ENCODE assay signal across 8 cellular contexts in genomic region chr19:36973021-36973843, GRCh38. TPM values are rescaled to one million over a fixed set of nuclear protein-coding genes. Genes with fewer than 3 reads are reported as not detected.
DNase-seq lines count a peak whose midpoint lies in the region; ATAC-seq and TF ChIP-seq lines count a peak whose summit lies in the region.

No MANE protein-coding gene starts in this region.

- peaks cover 8 to 29% of the 10 kb centered on the region in 2 donors for H3K36me3 Mint-ChIP-seq in activated T-cell treated with anti-CD3 and anti-CD28 coated beads, Interleukin-2, amount 50 U/mL, for 72 hours (ENCODE audit: insufficient read depth in 2 of 2)
- peaks cover 10 to 34% (median 29%) of the 10 kb centered on the region in 5 donors for H3K36me3 Mint-ChIP-seq in naive thymus-derived CD4-positive, alpha-beta T cell

- peaks cover 14% of the 10 kb centered on the region for H3K4me1 Mint-ChIP-seq in activated T-cell treated with anti-CD3 and anti-CD28 coated beads, Interleukin-2, amount 50 U/mL, for 72 hours (ENCODE audit: low read depth)
- H3K4me1 Mint-ChIP-seq in naive thymus-derived CD4-positive, alpha-beta T cell, result peaks cover 9 to 22% (median 13%) of the 10 kb centered on the region in 7 donors

- no peaks in the 10 kb centered on the region for H3K27me3 ChIP-seq in esophagus squamous epithelium
- H3K27me3 ChIP-seq in naive thymus-derived CD4-positive, alpha-beta T cell (ENCODE audit: control insufficient read depth in 2 of 2, insufficient read depth in 2 of 2, low read length in 2 of 2), result no peaks in the 10 kb centered on the region

- POLR2A ChIA-PET in naive thymus-derived CD4-positive, alpha-beta T cell (lab: Charles Lee), result interaction anchor here (0.8 to 1.3 kb wide), 4 partner anchors 57 to 244 kb away, joined by 3 to 4 read pairs (median 3); partner anchors contain the start of genes ZNF383, ZNF420 and ZNF568

- CTCF ChIA-PET in naive thymus-derived CD4-positive, alpha-beta T cell (lab: Charles Lee), result interaction anchor here (0.6 to 0.8 kb wide), 2 partner anchors 114 to 569 kb away, joined by 3 to 6 read pairs; no protein-coding TSS in a partner anchor

- H3K4me1 ChIP-seq in esophagus squamous epithelium, result peaks cover 0 to 20% (median 6%) of the 10 kb centered on the region in 3 donors
- peaks cover 5 to 15% of the 10 kb centered on the region in 2 donors for H3K4me1 ChIP-seq in naive thymus-derived CD4-positive, alpha-beta T cell (ENCODE audit: control insufficient read depth in 2 of 2, insufficient read depth in 2 of 2, low read length in 2 of 2)

- WGBS in esophagus squamous epithelium, 2 donors, result 5% methylated on average over 21 of the region's 56 CpGs; no CpG with 5 or more reads in 1 of the 2 donors

- peak overlapping the region; percentile 95 for H3K27ac Mint-ChIP-seq in activated T-cell treated with anti-CD3 and anti-CD28 coated beads, Interleukin-2, amount 50 U/mL, for 72 hours
- H3K27ac Mint-ChIP-seq in naive thymus-derived CD4-positive, alpha-beta T cell, result peak overlapping the region; percentile 83 to 97 (median 92)

- H3K9me3 Mint-ChIP-seq in activated T-cell treated with anti-CD3 and anti-CD28 coated beads, Interleukin-2, amount 50 U/mL, for 72 hours, result peaks cover 7 to 9% of the 10 kb centered on the region in 2 donors
- peaks cover 3 to 27% (median 8%) of the 10 kb centered on the region in 11 donors for H3K9me3 Mint-ChIP-seq in naive thymus-derived CD4-positive, alpha-beta T cell

- peaks cover 0 to 17% (median 0%) of the 10 kb centered on the region in 3 donors for H3K36me3 ChIP-seq in esophagus squamous epithelium
- H3K36me3 ChIP-seq in naive thymus-derived CD4-positive, alpha-beta T cell (ENCODE audit: control insufficient read depth in 2 of 3, insufficient read depth in 3 of 3, low read length in 3 of 3), result peaks cover 0 to 15% (median 0%) of the 10 kb centered on the region in 3 experiments

- H3K27ac ChIP-seq in esophagus squamous epithelium, result peak overlapping the region; percentile 66 to 88 (median 84)
- peak overlapping the region; percentile 75 for H3K27ac ChIP-seq in naive thymus-derived CD4-positive, alpha-beta T cell (ENCODE audit: low read depth, low read length)

- no peaks in the 10 kb centered on the region for H3K27me3 Mint-ChIP-seq in activated T-cell treated with anti-CD3 and anti-CD28 coated beads, Interleukin-2, amount 50 U/mL, for 72 hours (ENCODE audit: low read depth)
- no peaks in the 10 kb centered on the region for H3K27me3 Mint-ChIP-seq in naive thymus-derived CD4-positive, alpha-beta T cell

- intact Hi-C loops in esophagus squamous epithelium (cut with DNase I), result no loop called here
- intact Hi-C loops in naive thymus-derived CD4-positive, alpha-beta T cell (cut with micrococcal nuclease), result loop anchor here (1.0 to 5.0 kb wide), 20 partner anchors 57 to 806 kb away; partner anchors contain the start of genes ZNF345 (in 2 of the 2), ZNF420 (in 2 of the 2), ZNF540 (in 2 of the 2) and ZNF567 (in 2 of the 2)

- TF ChIP-seq CTCF in GM20000 (IDR thresholded peaks at IDR 0.05; ENCODE audit: extremely low read depth, missing control alignments), result peak; percentile 51
- TF ChIP-seq CTCF in esophagus squamous epithelium (IDR thresholded peaks at IDR 0.05), result peak; percentile 89 to 95 (median 91)

- H3K4me3 Mint-ChIP-seq in activated T-cell treated with anti-CD3 and anti-CD28 coated beads, Interleukin-2, amount 50 U/mL, for 72 hours, result peak overlapping the region; percentile 98 to 99
- H3K4me3 Mint-ChIP-seq in naive thymus-derived CD4-positive, alpha-beta T cell, result peak overlapping the region; percentile 92 to 99 (median 97)

- H3K9me3 ChIP-seq in esophagus squamous epithelium, result no peaks in the 10 kb centered on the region
- no peaks in the 10 kb centered on the region for H3K9me3 ChIP-seq in naive thymus-derived CD4-positive, alpha-beta T cell (ENCODE audit: control insufficient read depth in 2 of 3, low read length in 3 of 3)

- no peak for TF ChIP-seq POLR2A in esophagus squamous epithelium (IDR thresholded peaks at IDR 0.05)

- H3K4me3 ChIP-seq in esophagus squamous epithelium, result peak overlapping the region; percentile 60 to 70 (median 68)
- H3K4me3 ChIP-seq in naive thymus-derived CD4-positive, alpha-beta T cell (ENCODE audit: low read length), result peak overlapping the region; percentile 100

- DNase-seq in AG08395 (ENCODE audit: low spot score), result peak; percentile 88
- DNase-seq in GM20000 (ENCODE audit: low spot score), result peak; percentile 75
- DNase-seq in NCI-H345 (lab: John Stamatoyannopoulos, UW), result peak; percentile 52
- peak; percentile 83 to 84 for DNase-seq in activated T-cell treated with anti-CD3 and anti-CD28 coated beads, Interleukin-2, amount 50 U/mL, for 72 hours
- DNase-seq in esophagus squamous epithelium (lab: John Stamatoyannopoulos, UW), result peak; percentile 28
- DNase-seq in naive thymus-derived CD4-positive, alpha-beta T cell, result peak; percentile 56 to 84 (median 73)
- DNase-seq in stimulated activated naive CD4-positive, alpha-beta T cell (lab: John Stamatoyannopoulos, UW), result peak; percentile 49 to 92 (median 70)
- no peak for DNase-seq in NAMALWA (ENCODE audit: low spot score)

- peak; percentile 97 to 98 for ATAC-seq in activated T-cell treated with anti-CD3 and anti-CD28 coated beads, Interleukin-2, amount 50 U/mL, for 72 hours (replicated peaks in 1 of 2)
- ATAC-seq in naive thymus-derived CD4-positive, alpha-beta T cell, result peak; percentile 96

RNA-seq across cellular contexts. Expression of gene ZNF568, which starts 57.1 kb away (rescaled TPM):
- 10 to 100 TPM; 15.4 to 17.9 TPM for total RNA-seq in activated T-cell treated with anti-CD3 and anti-CD28 coated beads, Interleukin-2, amount 50 U/mL, for 72 hours
- 1 to 10 TPM; 2.8 to 9.3 (median 4.1) TPM for total RNA-seq in esophagus squamous epithelium
- total RNA-seq in naive thymus-derived CD4-positive, alpha-beta T cell, result 10 to 100 TPM in 2 of 5 experiments, 1 to 10 TPM in 3; 8.2 to 18.0 (median 9.3) TPM
- polyA plus RNA-seq in naive thymus-derived CD4-positive, alpha-beta T cell, result 10 to 100 TPM in 1 of 2 donors, 1 to 10 TPM in 1; 9.5 to 15.1 TPM

RNA-seq across cellular contexts. Expression of gene ZNF829, which starts 57.1 kb away (rescaled TPM):
- total RNA-seq in activated T-cell treated with anti-CD3 and anti-CD28 coated beads, Interleukin-2, amount 50 U/mL, for 72 hours, result 1 to 10 TPM; 7.4 to 9.0 TPM
- 1 to 10 TPM in 3 of 4 donors, under 1 TPM in 1; 0.70 to 2.7 (median 1.9) TPM for total RNA-seq in esophagus squamous epithelium
- 1 to 10 TPM; 2.6 to 9.0 (median 6.3) TPM for total RNA-seq in naive thymus-derived CD4-positive, alpha-beta T cell
- polyA plus RNA-seq in naive thymus-derived CD4-positive, alpha-beta T cell, result 1 to 10 TPM; 2.6 to 7.2 TPM
